ENCODE assay signal across 13 cellular contexts in the genomic region with DNA sequence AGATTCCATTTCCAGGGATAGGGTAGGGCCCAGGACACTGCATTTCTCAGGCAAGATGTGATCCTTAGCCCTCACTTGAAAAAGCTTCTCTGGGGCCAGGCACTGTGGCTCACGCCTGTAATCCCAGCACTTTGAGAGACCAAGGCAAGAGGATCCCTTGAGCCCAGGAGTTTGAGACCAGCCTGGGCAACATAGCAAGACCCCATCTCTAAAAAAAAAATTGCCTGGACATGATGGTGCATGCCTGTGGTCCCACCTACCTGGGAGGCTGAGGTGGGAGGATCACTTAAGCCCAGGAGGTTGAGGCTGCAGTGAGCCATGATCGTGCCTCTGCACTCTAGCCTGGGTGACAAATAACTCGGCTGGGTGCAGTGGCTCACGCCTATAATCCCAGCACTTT. TPM values are rescaled to one million over a fixed set of nuclear protein-coding genes. Genes with fewer than 3 reads are reported as not detected.
DNase-seq lines count a peak whose midpoint lies in the region; ATAC-seq, FAIRE-seq and TF ChIP-seq lines count a peak whose summit lies in the region.
"Not testable (repeated sequence)": the region's sequence is repeated elsewhere in the genome, so short reads cannot be mapped to it uniquely, and the experiment has no call there.
"Had no signal": no experiment of that assay in that cellular context is flagged by ENCODE, and none has a peak within 500 bp of the region (broad histone marks: within the 10 kb centered on the region; RNA-seq: fewer than 3 reads in every experiment).

No MANE protein-coding gene starts in this region.

- TF ChIP-seq CTCF in HFFc6 (IDR thresholded peaks at IDR 0.05); K562 (IDR thresholded peaks at IDR 0.05 in 2 of 3, conservative IDR thresholded peaks at IDR 0.05 in 1 of 3; ENCODE audit: insufficient read depth in 2 of 3, low read depth in 1 of 3, low read length in 3 of 3); left ventricle myocardium inferior (IDR thresholded peaks at IDR 0.05; ENCODE audit: borderline replicate concordance); gastrocnemius medialis (IDR thresholded peaks at IDR 0.05 in 4 of 5, conservative IDR thresholded peaks at IDR 0.05 in 1 of 5): not testable (repeated sequence)

- H3K23ac ChIP-seq in mesenchymal stem cell (ENCODE audit: low read length in 2 of 2), result not testable (repeated sequence)

- H3K4me1 Mint-ChIP-seq in HFFc6 (ENCODE audit: low read depth), result peaks cover 26% of the 10 kb centered on the region

- H3K27me3 ChIP-seq in K562 (ENCODE audit: control insufficient read depth in 2 of 2, insufficient read depth in 2 of 2, low read length in 2 of 2); left ventricle myocardium inferior (ENCODE audit: low read depth); mesenchymal stem cell (ENCODE audit: control insufficient read depth in 1 of 2, insufficient read depth in 1 of 2, low read length in 2 of 2); gastrocnemius medialis: not testable (repeated sequence)

- H4K8ac ChIP-seq in mesenchymal stem cell (ENCODE audit: low read length), result not testable (repeated sequence)

- not testable (repeated sequence) for H3K4me2 ChIP-seq in K562 (ENCODE audit: insufficient read depth, low read length); mesenchymal stem cell (ENCODE audit: low read length, poor library complexity, severe bottlenecking)

- in situ Hi-C loops in K562 (cut with MboI); gastrocnemius medialis (cut with MboI; ENCODE audit: low sequenced_read_pairs in 4 of 4): not testable (repeated sequence)

- DNase-seq in HFFc6; K562 (ENCODE audit: extremely low read depth in 1 of 4, low spot score in 3 of 4); left ventricle myocardium inferior; mesenchymal stem cell; gastrocnemius medialis: not testable (repeated sequence)

- peaks cover 14% of the 10 kb centered on the region for H3K27me3 Mint-ChIP-seq in HFFc6 (ENCODE audit: insufficient read depth)

- not testable (repeated sequence) for TF ChIP-seq POLR2A in K562 (conservative IDR thresholded peaks at IDR 0.05); gastrocnemius medialis (IDR thresholded peaks at IDR 0.05)

- peaks cover 25% of the 10 kb centered on the region for H3K79me2 ChIP-seq in K562 (ENCODE audit: control insufficient read depth, insufficient read depth, low read length)

- not testable (repeated sequence) for H2BK5ac ChIP-seq in mesenchymal stem cell (ENCODE audit: low read depth, low read length, poor library complexity, severe bottlenecking)

- not testable (repeated sequence) for H2AK5ac ChIP-seq in mesenchymal stem cell (ENCODE audit: low read length, severe bottlenecking)

- WGBS in K562 (ENCODE audit: insufficient coverage, low coverage, missing lambda C conversion rate), result 88% methylated on average over 4 of the region's 4 CpGs
- 100% methylated on average over 4 of the region's 4 CpGs for WGBS in mesenchymal stem cell

- H3K36me3 Mint-ChIP-seq in HFFc6 (ENCODE audit: low read depth), result peaks cover 20% of the 10 kb centered on the region; the same call in 1 of the 2 replicates

- not testable (repeated sequence) for H3K14ac ChIP-seq in mesenchymal stem cell (ENCODE audit: low read length in 2 of 2)

- H4K91ac ChIP-seq in mesenchymal stem cell (ENCODE audit: low read length), result not testable (repeated sequence)

- H3K27ac ChIP-seq in K562 (ENCODE audit: extremely low read depth, low read depth, low read length); mesenchymal stem cell (ENCODE audit: low read length, poor library complexity, severe bottlenecking): not testable (repeated sequence)
- H3K27ac ChIP-seq in left ventricle myocardium inferior (replicated peaks) (peak overlapping the region; percentile 89), gastrocnemius medialis (peak overlapping the region; percentile 88 to 91 (median 89))

- FAIRE-seq in K562 (lab: Jason Lieb, UNC), result not testable (repeated sequence)

- ATAC-seq in K562, gastrocnemius medialis: not testable (repeated sequence)

- intact Hi-C loops in K562 (cut with micrococcal nuclease); left ventricle myocardium inferior (cut with micrococcal nuclease); gastrocnemius medialis (cut with DNase I; ENCODE audit: low total_unique reads): not testable (repeated sequence)

- peak overlapping the region; percentile 43; the same call in 1 of the 2 replicates for H3K27ac Mint-ChIP-seq in HFFc6

- peaks cover 41% of the 10 kb centered on the region for H3K79me1 ChIP-seq in mesenchymal stem cell (replicated peaks; ENCODE audit: low read length, poor library complexity, severe bottlenecking)

- not testable (repeated sequence) for H3K4me3 Mint-ChIP-seq in HFFc6

- H2BK120ac ChIP-seq in mesenchymal stem cell (ENCODE audit: low read depth, low read length), result not testable (repeated sequence)

- H3K9ac ChIP-seq in K562 (ENCODE audit: insufficient read depth in 1 of 2, low read depth in 2 of 2, low read length in 2 of 2), result not testable (repeated sequence)
- H3K9ac ChIP-seq in mesenchymal stem cell (ENCODE audit: low read length), result peak overlapping the region; percentile 18

- H2BK12ac ChIP-seq in mesenchymal stem cell (ENCODE audit: low read length in 2 of 2), result not testable (repeated sequence)

- POLR2A ChIA-PET in K562 (lab: Yijun Ruan, JAX), result not testable (repeated sequence)

- TF ChIP-seq EP300 in K562 (IDR thresholded peaks at IDR 0.05; ENCODE audit: low read length), result not testable (repeated sequence)

- not testable (repeated sequence) for H4K20me1 ChIP-seq in K562 (replicated peaks; ENCODE audit: control insufficient read depth, insufficient read depth, low read length)

- H3K4me1 ChIP-seq in K562 (replicated peaks in 1 of 2; ENCODE audit: control insufficient read depth in 2 of 2, insufficient read depth in 2 of 2, low read length in 2 of 2) (peaks cover 3 to 25% of the 10 kb centered on the region in 2 experiments; a peak in 2 of 5 replicates), left ventricle myocardium inferior (peaks cover 63% of the 10 kb centered on the region), mesenchymal stem cell (ENCODE audit: control insufficient read depth, insufficient read depth, low read depth, low read length) (peaks cover 25% of the 10 kb centered on the region), gastrocnemius medialis (peaks cover 44 to 46% of the 10 kb centered on the region in 2 donors)

- CTCF ChIA-PET in K562 (lab: Yijun Ruan, JAX; ENCODE audit: low intra/inter-chr PET ratio), result not testable (repeated sequence)

- H3K9me1 ChIP-seq in K562 (ENCODE audit: control insufficient read depth, insufficient read depth, low read length), result not testable (repeated sequence)

- not testable (repeated sequence) for H2AFZ ChIP-seq in K562 (ENCODE audit: low read depth, low read length); mesenchymal stem cell (ENCODE audit: low read depth, low read length)

- H3K4me3 ChIP-seq in K562; left ventricle myocardium inferior; mesenchymal stem cell (ENCODE audit: insufficient read depth in 1 of 2, low read depth in 1 of 2, low read length in 2 of 2); gastrocnemius medialis: not testable (repeated sequence)

- not testable (repeated sequence) for H3K18ac ChIP-seq in mesenchymal stem cell (ENCODE audit: low read depth in 1 of 2, low read length in 2 of 2)

- H3K4ac ChIP-seq in mesenchymal stem cell (ENCODE audit: low read depth in 1 of 2, low read length in 2 of 2), result not testable (repeated sequence)

- not testable (repeated sequence) for H3K9me3 Mint-ChIP-seq in HFFc6

- not testable (repeated sequence) for TF ChIP-seq RAD21 in K562 (CRISPR knock-in tag; conservative IDR thresholded peaks at IDR 0.05 in 1 of 2, IDR thresholded peaks at IDR 0.05 in 1 of 2)

- not testable (repeated sequence) for H2BK15ac ChIP-seq in mesenchymal stem cell (ENCODE audit: low read depth, poor library complexity, severe bottlenecking)

- not testable (repeated sequence) for BruUV-seq in K562 (replicated peaks; lab: Mats Ljungman, UMichigan)

- H3K9me3 ChIP-seq in K562 (replicated peaks; ENCODE audit: control insufficient read depth, insufficient read depth, low read depth, low read length); left ventricle myocardium inferior (replicated peaks); mesenchymal stem cell (ENCODE audit: control insufficient read depth, low read length); gastrocnemius medialis: not testable (repeated sequence)

- peaks cover 88% of the 10 kb centered on the region; the same call in 2 of the 3 replicates for H3K36me3 ChIP-seq in K562 (ENCODE audit: control insufficient read depth, insufficient read depth, low read length)
- H3K36me3 ChIP-seq in left ventricle myocardium inferior, result peaks cover 54% of the 10 kb centered on the region
- peaks cover 64 to 75% of the 10 kb centered on the region in 2 experiments for H3K36me3 ChIP-seq in mesenchymal stem cell (ENCODE audit: control insufficient read depth in 1 of 2, insufficient read depth in 2 of 2, low read depth in 1 of 2, low read length in 2 of 2)
- peaks cover 0 to 18% of the 10 kb centered on the region in 2 donors for H3K36me3 ChIP-seq in gastrocnemius medialis

RNA-seq across cellular contexts. Expression of a gene that starts 33.7 kb away (rescaled TPM):
- not detected for total RNA-seq in HFFc6 (2021; fragmentation: NEBNext Ultra II Directional; extraction: Animal tissue kit (Norgen Biotek cat#: 25700))
- total RNA-seq in K562 (2011; cell fraction: chromatin; rRNA removed; ENCODE audit: low replicate concordance), result 2.1 and 3.1 TPM in 2 replicates
- total RNA-seq in K562 (2011; cell fraction: nucleolus; rRNA removed), result 3.2 and 3.8 TPM in 2 replicates
- total RNA-seq in K562 (2011; cell fraction: nucleoplasm; rRNA removed), result 3.5 and 8.2 TPM in 2 replicates
- total RNA-seq in K562 (2014; rRNA removed) (0.45 and 1.2 TPM in 2 replicates), K562 (2014; rRNA removed; fragmentation: Illumina TruSeq; extraction: Trizol) (0.73 and 1.1 TPM in 2 replicates), K562 (2015; rRNA removed; fragmentation: Illumina TruSeq; extraction: Trizol) (not detected in 2 replicates), K562 (2021) (1.1 and 1.4 TPM in 2 replicates), left ventricle myocardium inferior (not detected), gastrocnemius medialis (not detected)
- polyA plus RNA-seq in K562 (2011; rRNA removed) (12.3 and 12.9 TPM in 2 replicates), K562 (2014; fragmentation: Illumina TruSeq; extraction: Trizol) (2.9 and 3.0 TPM in 2 replicates), K562 (2014; fragmentation: Nextera tagmentation; extraction: Ambion mirVana) (1 to 10 TPM in 1 of 2 experiments, under 1 TPM in 1; 0.86 to 1.8 TPM), K562 (2014; rRNA removed) (0.77 and 1.6 TPM in 2 replicates)
- polyA plus RNA-seq in K562 (2011; cell fraction: cytosol; rRNA removed), result 9.2 and 18.1 TPM in 2 replicates
- 3.3 and 7.5 TPM in 2 replicates for polyA plus RNA-seq in K562 (2011; cell fraction: nucleus; rRNA removed)
- polyA plus RNA-seq in K562 (2012), result 2.3 and 5.3 TPM in 2 replicates
- polyA minus RNA-seq in K562 (2011; rRNA and poly(A)+ RNA removed), result 3.8 and 4.3 TPM in 2 replicates
- polyA minus RNA-seq in K562 (2011; cell fraction: cytosol; rRNA and poly(A)+ RNA removed), result 2.2 and 5.2 TPM in 2 replicates
- 1.7 TPM in 1 of 2 replicates, not detected in the other for polyA minus RNA-seq in K562 (2011; cell fraction: nucleus; rRNA and poly(A)+ RNA removed)
- polyA plus RNA-seq in mesenchymal stem cell (2013, experiment 1 of 2), result 0.18 TPM
- not detected for polyA plus RNA-seq in mesenchymal stem cell (2013, experiment 2 of 2)
- total RNA-seq: CD4-positive, alpha-beta T cell; CD8-positive, alpha-beta memory T cell; GM23248 had no signal
- polyA plus RNA-seq: GM23248 had no signal

RNA-seq across cellular contexts. Expression of a gene that starts 36.6 kb away (rescaled TPM):
- not detected for total RNA-seq in HFFc6 (2021; fragmentation: NEBNext Ultra II Directional; extraction: Animal tissue kit (Norgen Biotek cat#: 25700))
- total RNA-seq in K562 (2011; cell fraction: chromatin; rRNA removed; ENCODE audit: low replicate concordance), result not detected in 2 replicates
- total RNA-seq in K562 (2011; cell fraction: nucleolus; rRNA removed), result not detected in 2 replicates
- total RNA-seq in K562 (2011; cell fraction: nucleoplasm; rRNA removed), result not detected in 2 replicates
- not detected in 2 replicates for total RNA-seq in K562 (2014; rRNA removed)
- total RNA-seq in K562 (2014; rRNA removed; fragmentation: Illumina TruSeq; extraction: Trizol), result not detected in 2 replicates
- not detected in 2 replicates for total RNA-seq in K562 (2015; rRNA removed; fragmentation: Illumina TruSeq; extraction: Trizol)
- total RNA-seq in K562 (2021), result not detected in 2 replicates
- polyA plus RNA-seq in K562 (2011; rRNA removed), result not detected in 2 replicates
- polyA plus RNA-seq in K562 (2011; cell fraction: cytosol; rRNA removed), result not detected in 2 replicates
- not detected in 2 replicates for polyA plus RNA-seq in K562 (2011; cell fraction: nucleus; rRNA removed)
- polyA plus RNA-seq in K562 (2012), result not detected in 2 replicates
- polyA plus RNA-seq in K562 (2014; fragmentation: Illumina TruSeq; extraction: Trizol), result not detected in 2 replicates
- not detected for polyA plus RNA-seq in K562 (2014; fragmentation: Nextera tagmentation; extraction: Ambion mirVana)
- not detected in 2 replicates for polyA plus RNA-seq in K562 (2014; rRNA removed)
- polyA minus RNA-seq in K562 (2011; rRNA and poly(A)+ RNA removed), result not detected in 2 replicates
- not detected in 2 replicates for polyA minus RNA-seq in K562 (2011; cell fraction: cytosol; rRNA and poly(A)+ RNA removed)
- polyA minus RNA-seq in K562 (2011; cell fraction: nucleus; rRNA and poly(A)+ RNA removed), result not detected in 2 replicates
- total RNA-seq in left ventricle myocardium inferior, result not detected
- polyA plus RNA-seq in mesenchymal stem cell (2013, experiment 1 of 2), result not detected
- not detected for polyA plus RNA-seq in mesenchymal stem cell (2013, experiment 2 of 2)
- total RNA-seq in gastrocnemius medialis, result not detected
- total RNA-seq: CD4-positive, alpha-beta T cell; CD8-positive, alpha-beta memory T cell; GM12878; GM23248; H1; H7 had no signal
- polyA plus RNA-seq: A549; CD14-positive monocyte; CD8-positive, alpha-beta memory T cell; GM12878; GM23248; H1 had no signal

RNA-seq across cellular contexts. Expression of a gene that starts 53.8 kb away (rescaled TPM):
- total RNA-seq in HFFc6 (2021; fragmentation: NEBNext Ultra II Directional; extraction: Animal tissue kit (Norgen Biotek cat#: 25700)), result 10 to 100 TPM; 14.3 to 20.4 (median 17.0) TPM
- 1.7 and 7.3 TPM in 2 replicates for total RNA-seq in K562 (2011; cell fraction: chromatin; rRNA removed; ENCODE audit: low replicate concordance)
- total RNA-seq in K562 (2011; cell fraction: nucleolus; rRNA removed), result 15.4 and 16.5 TPM in 2 replicates
- 6.7 and 6.9 TPM in 2 replicates for total RNA-seq in K562 (2011; cell fraction: nucleoplasm; rRNA removed)
- 47.2 and 58.7 TPM in 2 replicates for total RNA-seq in K562 (2014; rRNA removed)
- total RNA-seq in K562 (2014; rRNA removed; fragmentation: Illumina TruSeq; extraction: Trizol), result 1.1 and 1.8 TPM in 2 replicates
- 10.4 and 10.6 TPM in 2 replicates for total RNA-seq in K562 (2015; rRNA removed; fragmentation: Illumina TruSeq; extraction: Trizol)
- 21.4 and 31.0 TPM in 2 replicates for total RNA-seq in K562 (2021)
- polyA plus RNA-seq in K562 (2011; rRNA removed), result 5.1 and 6.3 TPM in 2 replicates
- polyA plus RNA-seq in K562 (2011; cell fraction: cytosol; rRNA removed), result 7.6 and 28.6 TPM in 2 replicates
- polyA plus RNA-seq in K562 (2011; cell fraction: nucleus; rRNA removed), result 4.8 and 12.7 TPM in 2 replicates
- 15.9 and 28.3 TPM in 2 replicates for polyA plus RNA-seq in K562 (2012)
- polyA plus RNA-seq in K562 (2014; fragmentation: Illumina TruSeq; extraction: Trizol), result 1.2 and 8.2 TPM in 2 replicates
- polyA plus RNA-seq in K562 (2014; fragmentation: Nextera tagmentation; extraction: Ambion mirVana), result under 1 TPM; 0.14 to 0.15 TPM
- polyA plus RNA-seq in K562 (2014; rRNA removed), result 31.2 and 32.8 TPM in 2 replicates
- polyA minus RNA-seq in K562 (2011; rRNA and poly(A)+ RNA removed), result 1.1 and 2.0 TPM in 2 replicates
- 10.9 and 15.2 TPM in 2 replicates for polyA minus RNA-seq in K562 (2011; cell fraction: cytosol; rRNA and poly(A)+ RNA removed)
- polyA minus RNA-seq in K562 (2011; cell fraction: nucleus; rRNA and poly(A)+ RNA removed), result 5.5 and 6.3 TPM in 2 replicates
- 11.1 TPM for total RNA-seq in left ventricle myocardium inferior
- polyA plus RNA-seq in mesenchymal stem cell (2013, experiment 1 of 2), result 4.2 TPM
- 3.8 TPM for polyA plus RNA-seq in mesenchymal stem cell (2013, experiment 2 of 2)
- total RNA-seq in gastrocnemius medialis, result 10 to 100 TPM; 15.3 to 59.5 (median 42.8) TPM

RNA-seq across cellular contexts. Expression of a gene that starts 59.5 kb away (rescaled TPM):
- total RNA-seq in HFFc6 (2021; fragmentation: NEBNext Ultra II Directional; extraction: Animal tissue kit (Norgen Biotek cat#: 25700)), result 10 to 100 TPM; 43.9 to 56.8 (median 46.0) TPM
- total RNA-seq in K562 (2011; cell fraction: chromatin; rRNA removed; ENCODE audit: low replicate concordance), result 50.6 and 186 TPM in 2 replicates
- 95.1 and 105 TPM in 2 replicates for total RNA-seq in K562 (2011; cell fraction: nucleolus; rRNA removed)
- total RNA-seq in K562 (2011; cell fraction: nucleoplasm; rRNA removed), result 50.0 and 65.9 TPM in 2 replicates
- total RNA-seq in K562 (2014; rRNA removed), result 24.1 and 42.2 TPM in 2 replicates
- total RNA-seq in K562 (2014; rRNA removed; fragmentation: Illumina TruSeq; extraction: Trizol), result 5.0 and 5.7 TPM in 2 replicates
- total RNA-seq in K562 (2015; rRNA removed; fragmentation: Illumina TruSeq; extraction: Trizol), result 18.0 and 22.3 TPM in 2 replicates
- 45.4 and 48.0 TPM in 2 replicates for total RNA-seq in K562 (2021)
- 22.2 and 37.4 TPM in 2 replicates for polyA plus RNA-seq in K562 (2011; rRNA removed)
- 18.2 and 33.8 TPM in 2 replicates for polyA plus RNA-seq in K562 (2011; cell fraction: cytosol; rRNA removed)
- polyA plus RNA-seq in K562 (2011; cell fraction: nucleus; rRNA removed), result 112 and 152 TPM in 2 replicates
- 39.8 and 40.4 TPM in 2 replicates for polyA plus RNA-seq in K562 (2012)
- 21.6 and 40.6 TPM in 2 replicates for polyA plus RNA-seq in K562 (2014; fragmentation: Illumina TruSeq; extraction: Trizol)
- polyA plus RNA-seq in K562 (2014; fragmentation: Nextera tagmentation; extraction: Ambion mirVana), result under 1 TPM; 0.18 to 0.28 TPM
- 23.6 and 30.6 TPM in 2 replicates for polyA plus RNA-seq in K562 (2014; rRNA removed)
- polyA minus RNA-seq in K562 (2011; rRNA and poly(A)+ RNA removed), result 6.9 and 8.2 TPM in 2 replicates
- 32.1 and 44.7 TPM in 2 replicates for polyA minus RNA-seq in K562 (2011; cell fraction: cytosol; rRNA and poly(A)+ RNA removed)
- polyA minus RNA-seq in K562 (2011; cell fraction: nucleus; rRNA and poly(A)+ RNA removed), result 18.8 and 33.2 TPM in 2 replicates
- 20.7 TPM for total RNA-seq in left ventricle myocardium inferior
- polyA plus RNA-seq in mesenchymal stem cell (2013, experiment 1 of 2), result 30.7 TPM
- 28.8 TPM for polyA plus RNA-seq in mesenchymal stem cell (2013, experiment 2 of 2)
- 10 to 100 TPM; 15.9 to 32.0 (median 21.0) TPM for total RNA-seq in gastrocnemius medialis
